Comparison of ENCODE assay signal across 1 cellular context in genomic region chr2:170013802-170014551, GRCh38.
TF ChIP-seq lines count a peak whose summit lies in the region.

No MANE protein-coding gene starts in this region.

TF ChIP-seq in K562, 482 proteins besides CTCF, POLR2A, EP300 and RAD21 (continued from another document and continues in another):
- TF ChIP-seq CREM (IDR thresholded peaks at IDR 0.05; ENCODE audit: low read depth), result peak; percentile 74
- TF ChIP-seq, protein P1, sequence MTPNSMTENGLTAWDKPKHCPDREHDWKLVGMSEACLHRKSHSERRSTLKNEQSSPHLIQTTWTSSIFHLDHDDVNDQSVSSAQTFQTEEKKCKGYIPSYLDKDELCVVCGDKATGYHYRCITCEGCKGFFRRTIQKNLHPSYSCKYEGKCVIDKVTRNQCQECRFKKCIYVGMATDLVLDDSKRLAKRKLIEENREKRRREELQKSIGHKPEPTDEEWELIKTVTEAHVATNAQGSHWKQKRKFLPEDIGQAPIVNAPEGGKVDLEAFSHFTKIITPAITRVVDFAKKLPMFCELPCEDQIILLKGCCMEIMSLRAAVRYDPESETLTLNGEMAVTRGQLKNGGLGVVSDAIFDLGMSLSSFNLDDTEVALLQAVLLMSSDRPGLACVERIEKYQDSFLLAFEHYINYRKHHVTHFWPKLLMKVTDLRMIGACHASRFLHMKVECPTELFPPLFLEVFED (CRISPR knock-in tag; conservative IDR thresholded peaks at IDR 0.05), result 0 out of 2 replicates have a peak, but pooled peaks have one; percentile 31
- TF ChIP-seq ZKSCAN8 (CRISPR knock-in tag; IDR thresholded peaks at IDR 0.05), result peak; percentile 56
- no peak for TF ChIP-seq HNRNPUL1 (IDR thresholded peaks at IDR 0.05; ENCODE audit: low read length)
- TF ChIP-seq ZNF644 (tag; IDR thresholded peaks at IDR 0.05; ENCODE audit: low read depth), result peak; percentile 88
- peak; percentile 43; the same call in 1 of the 2 replicates for TF ChIP-seq CREB3L1 (IDR thresholded peaks at IDR 0.05; ENCODE audit: borderline replicate concordance, low read depth)
- TF ChIP-seq, protein P2, sequence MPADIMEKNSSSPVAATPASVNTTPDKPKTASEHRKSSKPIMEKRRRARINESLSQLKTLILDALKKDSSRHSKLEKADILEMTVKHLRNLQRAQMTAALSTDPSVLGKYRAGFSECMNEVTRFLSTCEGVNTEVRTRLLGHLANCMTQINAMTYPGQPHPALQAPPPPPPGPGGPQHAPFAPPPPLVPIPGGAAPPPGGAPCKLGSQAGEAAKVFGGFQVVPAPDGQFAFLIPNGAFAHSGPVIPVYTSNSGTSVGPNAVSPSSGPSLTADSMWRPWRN (IDR thresholded peaks at IDR 0.05; ENCODE audit: low read depth), result peak; percentile 71
- peak; percentile 42; the same call in 1 of the 2 replicates for TF ChIP-seq KLF6 (CRISPR knock-in tag; IDR thresholded peaks at IDR 0.05; ENCODE audit: borderline replicate concordance)
- no peak for TF ChIP-seq RERE (CRISPR knock-in tag; IDR thresholded peaks at IDR 0.05; ENCODE audit: borderline replicate concordance)
- TF ChIP-seq, protein P3, sequence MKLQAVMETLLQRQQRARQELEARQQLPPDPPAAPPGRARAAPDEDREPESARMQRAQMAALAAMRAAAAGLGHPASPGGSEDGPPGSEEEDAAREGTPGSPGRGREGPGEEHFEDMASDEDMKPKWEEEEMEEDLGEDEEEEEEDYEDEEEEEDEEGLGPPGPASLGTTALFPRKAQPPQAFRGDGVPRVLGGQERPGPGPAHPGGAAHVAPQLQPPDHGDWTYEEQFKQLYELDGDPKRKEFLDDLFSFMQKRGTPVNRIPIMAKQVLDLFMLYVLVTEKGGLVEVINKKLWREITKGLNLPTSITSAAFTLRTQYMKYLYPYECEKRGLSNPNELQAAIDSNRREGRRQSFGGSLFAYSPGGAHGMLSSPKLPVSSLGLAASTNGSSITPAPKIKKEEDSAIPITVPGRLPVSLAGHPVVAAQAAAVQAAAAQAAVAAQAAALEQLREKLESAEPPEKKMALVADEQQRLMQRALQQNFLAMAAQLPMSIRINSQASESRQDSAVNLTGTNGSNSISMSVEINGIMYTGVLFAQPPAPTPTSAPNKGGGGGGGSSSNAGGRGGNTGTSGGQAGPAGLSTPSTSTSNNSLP (IDR thresholded peaks at IDR 0.05; ENCODE audit: borderline replicate concordance, low read depth, low read length), result peak; percentile 81; the same call in 1 of the 2 replicates
- peak; percentile 76; the same call in 1 of the 2 replicates for TF ChIP-seq PYGO2 (tag; IDR thresholded peaks at IDR 0.05)
- TF ChIP-seq ZBTB7A (IDR thresholded peaks at IDR 0.05; ENCODE audit: borderline replicate concordance, control insufficient read depth, low read depth, low read length), result no peak
- TF ChIP-seq POLR2AphosphoS2 (IDR thresholded peaks at IDR 0.05; ENCODE audit: low read length), result no peak
- TF ChIP-seq ZNF384 (IDR thresholded peaks at IDR 0.05; ENCODE audit: low read depth, low read length), result peak; percentile 85
- no peak for TF ChIP-seq ZBTB34 (CRISPR knock-in tag; IDR thresholded peaks at IDR 0.05)
- TF ChIP-seq MAFG (tag; conservative IDR thresholded peaks at IDR 0.05), result peak; percentile 71; the same call in 1 of the 2 replicates
- TF ChIP-seq ZNF12 (CRISPR knock-in tag; IDR thresholded peaks at IDR 0.05), result no peak
- no peak for TF ChIP-seq U2AF1 (optimal IDR thresholded peaks at IDR 0.05; ENCODE audit: low read depth, low read length)
- no peak for TF ChIP-seq ZNF23 (CRISPR knock-in tag; IDR thresholded peaks at IDR 0.05)
- TF ChIP-seq, protein P4, sequence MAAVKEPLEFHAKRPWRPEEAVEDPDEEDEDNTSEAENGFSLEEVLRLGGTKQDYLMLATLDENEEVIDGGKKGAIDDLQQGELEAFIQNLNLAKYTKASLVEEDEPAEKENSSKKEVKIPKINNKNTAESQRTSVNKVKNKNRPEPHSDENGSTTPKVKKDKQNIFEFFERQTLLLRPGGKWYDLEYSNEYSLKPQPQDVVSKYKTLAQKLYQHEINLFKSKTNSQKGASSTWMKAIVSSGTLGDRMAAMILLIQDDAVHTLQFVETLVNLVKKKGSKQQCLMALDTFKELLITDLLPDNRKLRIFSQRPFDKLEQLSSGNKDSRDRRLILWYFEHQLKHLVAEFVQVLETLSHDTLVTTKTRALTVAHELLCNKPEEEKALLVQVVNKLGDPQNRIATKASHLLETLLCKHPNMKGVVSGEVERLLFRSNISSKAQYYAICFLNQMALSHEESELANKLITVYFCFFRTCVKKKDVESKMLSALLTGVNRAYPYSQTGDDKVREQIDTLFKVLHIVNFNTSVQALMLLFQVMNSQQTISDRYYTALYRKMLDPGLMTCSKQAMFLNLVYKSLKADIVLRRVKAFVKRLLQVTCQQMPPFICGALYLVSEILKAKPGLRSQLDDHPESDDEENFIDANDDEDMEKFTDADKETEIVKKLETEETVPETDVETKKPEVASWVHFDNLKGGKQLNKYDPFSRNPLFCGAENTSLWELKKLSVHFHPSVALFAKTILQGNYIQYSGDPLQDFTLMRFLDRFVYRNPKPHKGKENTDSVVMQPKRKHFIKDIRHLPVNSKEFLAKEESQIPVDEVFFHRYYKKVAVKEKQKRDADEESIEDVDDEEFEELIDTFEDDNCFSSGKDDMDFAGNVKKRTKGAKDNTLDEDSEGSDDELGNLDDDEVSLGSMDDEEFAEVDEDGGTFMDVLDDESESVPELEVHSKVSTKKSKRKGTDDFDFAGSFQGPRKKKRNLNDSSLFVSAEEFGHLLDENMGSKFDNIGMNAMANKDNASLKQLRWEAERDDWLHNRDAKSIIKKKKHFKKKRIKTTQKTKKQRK (IDR thresholded peaks at IDR 0.05; ENCODE audit: borderline replicate concordance, low read depth, low read length), result no peak
- no peak for TF ChIP-seq POLR2B (IDR thresholded peaks at IDR 0.05; ENCODE audit: low read depth, partially characterized antibody)
- no peak for TF ChIP-seq XRCC3 (IDR thresholded peaks at IDR 0.05)
- peak; percentile 97 for TF ChIP-seq MTA2 (IDR thresholded peaks at IDR 0.05; ENCODE audit: low read depth)
- TF ChIP-seq BRD9 (IDR thresholded peaks at IDR 0.05; ENCODE audit: low read depth, partially characterized antibody), result peak; percentile 85
- TF ChIP-seq GABPB1 (CRISPR knock-in tag; IDR thresholded peaks at IDR 0.05), result no peak
- TF ChIP-seq ZNF395 (CRISPR knock-in tag; IDR thresholded peaks at IDR 0.05), result peak; percentile 78; the same call in 1 of the 2 replicates
- TF ChIP-seq HEY1 (CRISPR knock-in tag; IDR thresholded peaks at IDR 0.05; ENCODE audit: borderline replicate concordance), result peak; percentile 71; the same call in 1 of the 2 replicates
- TF ChIP-seq THAP7 (CRISPR knock-in tag; IDR thresholded peaks at IDR 0.05), result no peak
- TF ChIP-seq ZNF77 (CRISPR knock-in tag; IDR thresholded peaks at IDR 0.05), result no peak
- TF ChIP-seq, protein P5, sequence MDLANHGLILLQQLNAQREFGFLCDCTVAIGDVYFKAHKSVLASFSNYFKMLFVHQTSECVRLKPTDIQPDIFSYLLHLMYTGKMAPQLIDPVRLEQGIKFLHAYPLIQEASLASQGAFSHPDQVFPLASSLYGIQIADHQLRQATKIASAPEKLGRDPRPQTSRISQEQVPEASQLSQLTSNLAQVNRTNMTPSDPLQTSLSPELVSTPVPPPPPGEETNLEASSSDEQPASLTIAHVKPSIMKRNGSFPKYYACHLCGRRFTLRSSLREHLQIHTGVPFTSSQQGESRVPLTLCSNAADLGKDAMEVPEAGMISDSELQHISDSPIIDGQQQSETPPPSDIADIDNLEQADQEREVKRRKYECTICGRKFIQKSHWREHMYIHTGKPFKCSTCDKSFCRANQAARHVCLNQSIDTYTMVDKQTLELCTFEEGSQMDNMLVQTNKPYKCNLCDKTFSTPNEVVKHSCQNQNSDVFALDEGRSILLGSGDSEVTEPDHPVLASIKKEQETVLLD (IDR thresholded peaks at IDR 0.05), result peak; percentile 73
- TF ChIP-seq RBM34 (IDR thresholded peaks at IDR 0.05; ENCODE audit: borderline replicate concordance, insufficient read depth, low read length), result no peak
- peak; percentile 88 for TF ChIP-seq HDAC2 (IDR thresholded peaks at IDR 0.05)
- TF ChIP-seq RBBP5 (IDR thresholded peaks at IDR 0.05; ENCODE audit: borderline replicate concordance, insufficient read depth, low read length, poor library complexity, severe bottlenecking), result peak; percentile 64
- no peak for TF ChIP-seq SREBF1 (IDR thresholded peaks at IDR 0.05; ENCODE audit: borderline replicate concordance, low read depth, low read length)
- peak; percentile 75 for TF ChIP-seq PKNOX1 (IDR thresholded peaks at IDR 0.05)
